ENCODE assay signal across 1 cellular context in the genomic region with DNA sequence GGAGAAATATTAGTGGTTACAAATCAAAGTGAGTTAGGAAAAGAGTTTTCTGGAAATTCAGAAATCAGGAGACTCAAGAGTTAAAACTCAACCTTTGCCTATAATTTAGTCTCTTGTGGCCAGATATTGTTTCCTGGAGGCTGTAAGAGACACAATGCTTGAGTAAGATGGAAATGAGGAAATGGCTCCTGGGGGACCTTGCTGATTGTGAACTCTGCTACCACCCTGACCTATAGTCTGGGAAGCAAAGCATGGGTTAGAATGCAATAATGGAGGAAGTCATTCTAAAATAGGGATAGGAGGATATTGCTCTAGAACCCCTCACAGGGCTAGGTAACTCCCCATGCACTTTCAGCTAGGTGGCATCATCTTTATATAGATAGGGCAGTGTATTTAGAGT.
TF ChIP-seq lines count a peak whose summit lies in the region.

No MANE protein-coding gene starts in this region.

TF ChIP-seq in SK-N-SH, 30 proteins besides CTCF, POLR2A, EP300 and RAD21 (continued from another document):
- TF ChIP-seq, protein P1, sequence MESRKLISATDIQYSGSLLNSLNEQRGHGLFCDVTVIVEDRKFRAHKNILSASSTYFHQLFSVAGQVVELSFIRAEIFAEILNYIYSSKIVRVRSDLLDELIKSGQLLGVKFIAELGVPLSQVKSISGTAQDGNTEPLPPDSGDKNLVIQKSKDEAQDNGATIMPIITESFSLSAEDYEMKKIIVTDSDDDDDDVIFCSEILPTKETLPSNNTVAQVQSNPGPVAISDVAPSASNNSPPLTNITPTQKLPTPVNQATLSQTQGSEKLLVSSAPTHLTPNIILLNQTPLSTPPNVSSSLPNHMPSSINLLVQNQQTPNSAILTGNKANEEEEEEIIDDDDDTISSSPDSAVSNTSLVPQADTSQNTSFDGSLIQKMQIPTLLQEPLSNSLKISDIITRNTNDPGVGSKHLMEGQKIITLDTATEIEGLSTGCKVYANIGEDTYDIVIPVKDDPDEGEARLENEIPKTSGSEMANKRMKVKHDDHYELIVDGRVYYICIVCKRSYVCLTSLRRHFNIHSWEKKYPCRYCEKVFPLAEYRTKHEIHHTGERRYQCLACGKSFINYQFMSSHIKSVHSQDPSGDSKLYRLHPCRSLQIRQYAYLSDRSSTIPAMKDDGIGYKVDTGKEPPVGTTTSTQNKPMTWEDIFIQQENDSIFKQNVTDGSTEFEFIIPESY (IDR thresholded peaks at IDR 0.05; ENCODE audit: borderline replicate concordance, low read depth) = no peak
- TF ChIP-seq CHD2 (IDR thresholded peaks at IDR 0.05; ENCODE audit: low read length, partially characterized antibody) (no peak), RFX5 (IDR thresholded peaks at IDR 0.05; ENCODE audit: low read length) (no peak), ELF1 (IDR thresholded peaks at IDR 0.05) (no peak), NFIC (IDR thresholded peaks at IDR 0.05; ENCODE audit: borderline replicate concordance) (no peak), JUND (IDR thresholded peaks at IDR 0.05) (no peak), RCOR1 (IDR thresholded peaks at IDR 0.05; ENCODE audit: low read length) (no peak), FOSL2 (IDR thresholded peaks at IDR 0.05; ENCODE audit: borderline replicate concordance, low read depth) (no peak), SIN3A (IDR thresholded peaks at IDR 0.05; ENCODE audit: borderline replicate concordance, low read depth, low read length) (no peak), NRF1 (IDR thresholded peaks at IDR 0.05; ENCODE audit: low read depth, low read length) (no peak), TCF12 (IDR thresholded peaks at IDR 0.05) (no peak), YY1 (IDR thresholded peaks at IDR 0.05; ENCODE audit: low read depth) (no peak)
- TF ChIP-seq, protein P2, sequence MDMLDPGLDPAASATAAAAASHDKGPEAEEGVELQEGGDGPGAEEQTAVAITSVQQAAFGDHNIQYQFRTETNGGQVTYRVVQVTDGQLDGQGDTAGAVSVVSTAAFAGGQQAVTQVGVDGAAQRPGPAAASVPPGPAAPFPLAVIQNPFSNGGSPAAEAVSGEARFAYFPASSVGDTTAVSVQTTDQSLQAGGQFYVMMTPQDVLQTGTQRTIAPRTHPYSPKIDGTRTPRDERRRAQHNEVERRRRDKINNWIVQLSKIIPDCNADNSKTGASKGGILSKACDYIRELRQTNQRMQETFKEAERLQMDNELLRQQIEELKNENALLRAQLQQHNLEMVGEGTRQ (IDR thresholded peaks at IDR 0.05; ENCODE audit: borderline replicate concordance, low read depth, low read length) = no peak
- TF ChIP-seq, protein P3, sequence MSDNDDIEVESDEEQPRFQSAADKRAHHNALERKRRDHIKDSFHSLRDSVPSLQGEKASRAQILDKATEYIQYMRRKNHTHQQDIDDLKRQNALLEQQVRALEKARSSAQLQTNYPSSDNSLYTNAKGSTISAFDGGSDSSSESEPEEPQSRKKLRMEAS (IDR thresholded peaks at IDR 0.05; ENCODE audit: low read depth) = no peak
- TF ChIP-seq, protein P4, sequence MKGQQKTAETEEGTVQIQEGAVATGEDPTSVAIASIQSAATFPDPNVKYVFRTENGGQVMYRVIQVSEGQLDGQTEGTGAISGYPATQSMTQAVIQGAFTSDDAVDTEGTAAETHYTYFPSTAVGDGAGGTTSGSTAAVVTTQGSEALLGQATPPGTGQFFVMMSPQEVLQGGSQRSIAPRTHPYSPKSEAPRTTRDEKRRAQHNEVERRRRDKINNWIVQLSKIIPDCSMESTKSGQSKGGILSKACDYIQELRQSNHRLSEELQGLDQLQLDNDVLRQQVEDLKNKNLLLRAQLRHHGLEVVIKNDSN (IDR thresholded peaks at IDR 0.05; ENCODE audit: borderline replicate concordance, low read depth) = no peak
TF ChIP-seq in SK-N-SH: peak in this region for 0.
